8 cellular contexts compared by ENCODE assay signal in the genomic region with DNA sequence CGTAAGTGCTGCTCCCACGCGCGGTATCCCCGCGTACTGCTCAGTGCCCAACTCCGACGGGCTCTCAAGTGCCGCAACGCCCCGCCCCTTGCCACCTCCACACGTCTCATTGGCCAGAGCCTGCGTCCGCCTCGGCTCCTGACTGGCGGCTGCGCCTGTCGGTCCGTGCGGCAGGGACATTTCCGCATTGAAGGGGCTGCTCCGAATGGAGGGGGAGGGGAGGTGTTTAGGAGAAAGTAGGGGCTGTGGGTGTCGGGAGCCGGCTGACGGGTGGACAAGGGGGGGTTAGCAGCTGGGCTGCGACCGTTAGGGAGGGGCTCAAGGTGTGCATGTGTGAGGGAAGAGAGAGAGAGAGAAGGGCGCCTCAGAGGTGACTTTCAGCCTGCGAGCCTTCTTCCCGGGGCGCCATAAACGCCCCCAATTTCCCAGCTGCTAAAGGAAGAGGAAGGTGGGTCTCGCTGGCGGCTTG. TPM values are rescaled to one million over a fixed set of nuclear protein-coding genes. Genes with fewer than 3 reads are reported as not detected.
DNase-seq lines count a peak whose midpoint lies in the region; ATAC-seq and TF ChIP-seq lines count a peak whose summit lies in the region.

No MANE protein-coding gene starts in this region.

- no peaks in the 10 kb centered on the region for H3K9me3 ChIP-seq in CD4-positive, CD25-positive, alpha-beta regulatory T cell (ENCODE audit: control insufficient read depth in 2 of 2, low read length in 2 of 2)
- no peaks in the 10 kb centered on the region for H3K9me3 ChIP-seq in liver (ENCODE audit: control insufficient read depth in 4 of 4, low read length in 3 of 4)

- TF ChIP-seq RAD21 in liver (IDR thresholded peaks at IDR 0.05): peak; percentile 34 to 56

- H3K27ac Mint-ChIP-seq in CD4-positive, CD25-positive, alpha-beta regulatory T cell: peak overlapping the region; percentile 99

- peaks cover 45% of the 10 kb centered on the region for H3K4me1 ChIP-seq in CD4-positive, CD25-positive, alpha-beta regulatory T cell (ENCODE audit: control insufficient read depth, insufficient read depth, low read length, poor library complexity, severe bottlenecking)
- peaks cover 0 to 13% (median 3%) of the 10 kb centered on the region in 4 donors for H3K4me1 ChIP-seq in liver (ENCODE audit: control insufficient read depth in 4 of 4, insufficient read depth in 4 of 4, low read length in 3 of 4)

- H3K4me1 Mint-ChIP-seq in CD4-positive, CD25-positive, alpha-beta regulatory T cell: peaks cover 20 to 56% (median 43%) of the 10 kb centered on the region in 4 donors

- WGBS in liver: under 1% methylated on average over 34 of the region's 34 CpGs

- peaks cover 2% of the 10 kb centered on the region for H3K36me3 Mint-ChIP-seq in CD4-positive, CD25-positive, alpha-beta regulatory T cell

- H3K4me3 Mint-ChIP-seq in CD4-positive, CD25-positive, alpha-beta regulatory T cell: peak overlapping the region; percentile 92 to 100 (median 97)

- H3K9ac ChIP-seq in liver (ENCODE audit: low read depth in 1 of 2, low read length in 2 of 2): peak overlapping the region; percentile 88 to 90

- DNase-seq in CD4-positive, CD25-positive, alpha-beta regulatory T cell: peak; percentile 97 to 99 (median 97)
- DNase-seq in NCI-H774 (lab: John Stamatoyannopoulos, UW): peak; percentile 97
- peak; percentile 98 for DNase-seq in activated CD4-positive, alpha-beta T cell treated with anti-CD3 and anti-CD28 coated beads, Interleukin-2, amount 50 U/mL, for 48 hours
- peak; percentile 96 to 99 for DNase-seq in dermis microvascular lymphatic vessel endothelial cell (ENCODE audit: low read depth in 2 of 2)
- DNase-seq in stimulated activated CD4-positive, alpha-beta T cell treated with anti-CD3 and anti-CD28 coated beads, Interleukin-4, amount 100 ng/mL, for 1 hour: peak; percentile 98

- TF ChIP-seq CTCF in liver (IDR thresholded peaks at IDR 0.05; ENCODE audit: low read depth, low read length, missing input control): peak; percentile 11

- H3K27me3 ChIP-seq in CD4-positive, CD25-positive, alpha-beta regulatory T cell (ENCODE audit: control insufficient read depth, insufficient read depth, low read length): no peaks in the 10 kb centered on the region
- H3K27me3 ChIP-seq in liver (ENCODE audit: control insufficient read depth in 4 of 4, insufficient read depth in 4 of 4, low read length in 3 of 4): no peaks in the 10 kb centered on the region

- peaks cover 11% of the 10 kb centered on the region for H3K27me3 Mint-ChIP-seq in CD4-positive, CD25-positive, alpha-beta regulatory T cell

- peak overlapping the region; percentile 89 for H3K27ac ChIP-seq in CD4-positive, CD25-positive, alpha-beta regulatory T cell (ENCODE audit: insufficient read depth, low read length, poor library complexity, severe bottlenecking)
- H3K27ac ChIP-seq in liver (ENCODE audit: low read depth in 1 of 2, low read length in 2 of 2): peak overlapping the region; percentile 92 to 99

- ATAC-seq in CD4-positive, CD25-positive, alpha-beta regulatory T cell (ENCODE audit: low read depth in 2 of 2): peak; percentile 87 to 88
- ATAC-seq in GM19438 (IDR thresholded peaks at IDR 0.05; ENCODE audit: low read depth, unreplicated experiment) (peak; percentile 80), HG03571 (IDR thresholded peaks at IDR 0.05; ENCODE audit: unreplicated experiment) (peak; percentile 95)

- no peaks in the 10 kb centered on the region for H3K36me3 ChIP-seq in CD4-positive, CD25-positive, alpha-beta regulatory T cell (ENCODE audit: control insufficient read depth, insufficient read depth, low read length)
- H3K36me3 ChIP-seq in liver (ENCODE audit: control insufficient read depth in 4 of 4, insufficient read depth in 3 of 4, low read depth in 1 of 4, low read length in 3 of 4): peaks cover 0 to 1% (median 0%) of the 10 kb centered on the region in 4 donors

- H3K9me3 Mint-ChIP-seq in CD4-positive, CD25-positive, alpha-beta regulatory T cell: peaks cover 0 to 3% (median 0%) of the 10 kb centered on the region in 7 donors

- peak overlapping the region; percentile 94 for H3K4me3 ChIP-seq in CD4-positive, CD25-positive, alpha-beta regulatory T cell (ENCODE audit: low read depth, low read length)
- peak overlapping the region; percentile 64 to 93 (median 80) for H3K4me3 ChIP-seq in liver (ENCODE audit: low read depth in 1 of 3, low read length in 3 of 3)

TF ChIP-seq in liver, 16 proteins besides CTCF, POLR2A, EP300 and RAD21:
- TF ChIP-seq, protein P1, sequence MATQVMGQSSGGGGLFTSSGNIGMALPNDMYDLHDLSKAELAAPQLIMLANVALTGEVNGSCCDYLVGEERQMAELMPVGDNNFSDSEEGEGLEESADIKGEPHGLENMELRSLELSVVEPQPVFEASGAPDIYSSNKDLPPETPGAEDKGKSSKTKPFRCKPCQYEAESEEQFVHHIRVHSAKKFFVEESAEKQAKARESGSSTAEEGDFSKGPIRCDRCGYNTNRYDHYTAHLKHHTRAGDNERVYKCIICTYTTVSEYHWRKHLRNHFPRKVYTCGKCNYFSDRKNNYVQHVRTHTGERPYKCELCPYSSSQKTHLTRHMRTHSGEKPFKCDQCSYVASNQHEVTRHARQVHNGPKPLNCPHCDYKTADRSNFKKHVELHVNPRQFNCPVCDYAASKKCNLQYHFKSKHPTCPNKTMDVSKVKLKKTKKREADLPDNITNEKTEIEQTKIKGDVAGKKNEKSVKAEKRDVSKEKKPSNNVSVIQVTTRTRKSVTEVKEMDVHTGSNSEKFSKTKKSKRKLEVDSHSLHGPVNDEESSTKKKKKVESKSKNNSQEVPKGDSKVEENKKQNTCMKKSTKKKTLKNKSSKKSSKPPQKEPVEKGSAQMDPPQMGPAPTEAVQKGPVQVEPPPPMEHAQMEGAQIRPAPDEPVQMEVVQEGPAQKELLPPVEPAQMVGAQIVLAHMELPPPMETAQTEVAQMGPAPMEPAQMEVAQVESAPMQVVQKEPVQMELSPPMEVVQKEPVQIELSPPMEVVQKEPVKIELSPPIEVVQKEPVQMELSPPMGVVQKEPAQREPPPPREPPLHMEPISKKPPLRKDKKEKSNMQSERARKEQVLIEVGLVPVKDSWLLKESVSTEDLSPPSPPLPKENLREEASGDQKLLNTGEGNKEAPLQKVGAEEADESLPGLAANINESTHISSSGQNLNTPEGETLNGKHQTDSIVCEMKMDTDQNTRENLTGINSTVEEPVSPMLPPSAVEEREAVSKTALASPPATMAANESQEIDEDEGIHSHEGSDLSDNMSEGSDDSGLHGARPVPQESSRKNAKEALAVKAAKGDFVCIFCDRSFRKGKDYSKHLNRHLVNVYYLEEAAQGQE (IDR thresholded peaks at IDR 0.05): peak; percentile 89
- TF ChIP-seq JUND (IDR thresholded peaks at IDR 0.05) (no peak), EGR1 (IDR thresholded peaks at IDR 0.05; ENCODE audit: low read depth in 2 of 2) (peak in 1 of 2 donors; percentile 47), SP1 (IDR thresholded peaks at IDR 0.05) (peak; percentile 99), YY1 (IDR thresholded peaks at IDR 0.05) (peak; percentile 74), FOXA1 (IDR thresholded peaks at IDR 0.05) (peak; percentile 49), HNF4G (IDR thresholded peaks at IDR 0.05) (no peak), FOXA2 (IDR thresholded peaks at IDR 0.05) (no peak), GABPA (IDR thresholded peaks at IDR 0.05 in 1 of 2, conservative IDR thresholded peaks at IDR 0.05 in 1 of 2) (peak in 1 of 2 donors; percentile 73), HNF4A (conservative IDR thresholded peaks at IDR 0.05) (no peak), NR2F2 (IDR thresholded peaks at IDR 0.05) (peak; percentile 6), RXRA (IDR thresholded peaks at IDR 0.05) (no peak), TAF1 (conservative IDR thresholded peaks at IDR 0.05) (no peak)
- TF ChIP-seq, protein P2, sequence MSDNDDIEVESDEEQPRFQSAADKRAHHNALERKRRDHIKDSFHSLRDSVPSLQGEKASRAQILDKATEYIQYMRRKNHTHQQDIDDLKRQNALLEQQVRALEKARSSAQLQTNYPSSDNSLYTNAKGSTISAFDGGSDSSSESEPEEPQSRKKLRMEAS (IDR thresholded peaks at IDR 0.05): no peak
- TF ChIP-seq, protein P3, sequence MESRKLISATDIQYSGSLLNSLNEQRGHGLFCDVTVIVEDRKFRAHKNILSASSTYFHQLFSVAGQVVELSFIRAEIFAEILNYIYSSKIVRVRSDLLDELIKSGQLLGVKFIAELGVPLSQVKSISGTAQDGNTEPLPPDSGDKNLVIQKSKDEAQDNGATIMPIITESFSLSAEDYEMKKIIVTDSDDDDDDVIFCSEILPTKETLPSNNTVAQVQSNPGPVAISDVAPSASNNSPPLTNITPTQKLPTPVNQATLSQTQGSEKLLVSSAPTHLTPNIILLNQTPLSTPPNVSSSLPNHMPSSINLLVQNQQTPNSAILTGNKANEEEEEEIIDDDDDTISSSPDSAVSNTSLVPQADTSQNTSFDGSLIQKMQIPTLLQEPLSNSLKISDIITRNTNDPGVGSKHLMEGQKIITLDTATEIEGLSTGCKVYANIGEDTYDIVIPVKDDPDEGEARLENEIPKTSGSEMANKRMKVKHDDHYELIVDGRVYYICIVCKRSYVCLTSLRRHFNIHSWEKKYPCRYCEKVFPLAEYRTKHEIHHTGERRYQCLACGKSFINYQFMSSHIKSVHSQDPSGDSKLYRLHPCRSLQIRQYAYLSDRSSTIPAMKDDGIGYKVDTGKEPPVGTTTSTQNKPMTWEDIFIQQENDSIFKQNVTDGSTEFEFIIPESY (IDR thresholded peaks at IDR 0.05): no peak
- TF ChIP-seq, protein P4, sequence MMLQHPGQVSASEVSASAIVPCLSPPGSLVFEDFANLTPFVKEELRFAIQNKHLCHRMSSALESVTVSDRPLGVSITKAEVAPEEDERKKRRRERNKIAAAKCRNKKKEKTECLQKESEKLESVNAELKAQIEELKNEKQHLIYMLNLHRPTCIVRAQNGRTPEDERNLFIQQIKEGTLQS (IDR thresholded peaks at IDR 0.05): no peak

RNA-seq across cellular contexts. Expression of a gene that starts 0.9 kb away (rescaled TPM):
- total RNA-seq in CD4-positive, CD25-positive, alpha-beta regulatory T cell: 118 TPM
- polyA plus RNA-seq in CD4-positive, CD25-positive, alpha-beta regulatory T cell: 100 to 1,000 TPM; 200 to 279 (median 220) TPM
- total RNA-seq in dermis microvascular lymphatic vessel endothelial cell: 69.8 and 153 TPM in 2 replicates
- 100 to 1,000 TPM in 1 of 2 donors, 10 to 100 TPM in 1; 76.2 to 341 TPM for total RNA-seq in liver
- 100 to 1,000 TPM; 182 to 723 TPM for polyA plus RNA-seq in liver

Comparison
In these comparisons a context has a peak if more than half of its experiments do, and no peak if none do; other contexts are left out.
1. Peak in every context shown above with its lines: DNase-seq, ATAC-seq, H3K4me3 ChIP-seq and H3K27ac ChIP-seq.